Comparison of ENCODE assay signal across 8 cellular contexts in the genomic region with DNA sequence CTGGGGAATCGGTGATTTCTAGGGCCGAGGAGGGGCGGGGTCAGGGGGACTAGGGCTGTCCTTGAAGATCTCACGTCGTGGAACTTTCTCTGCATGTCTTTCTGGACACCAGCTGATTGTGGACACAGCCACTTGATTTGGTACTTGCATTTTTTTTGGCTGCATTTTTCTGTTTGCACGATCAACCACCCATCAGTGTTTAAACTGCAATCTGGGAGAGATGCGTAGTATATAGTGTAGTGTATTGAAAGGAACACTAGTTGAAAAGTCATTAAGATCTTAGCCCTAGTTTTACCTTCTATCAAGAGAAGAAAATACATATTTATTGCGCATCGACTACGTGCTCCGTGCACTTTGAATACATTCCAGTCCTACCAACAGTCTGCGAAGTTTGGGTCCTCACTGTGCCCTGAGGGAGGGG. TPM values are rescaled to one million over a fixed set of nuclear protein-coding genes. Genes with fewer than 3 reads are reported as not detected.
DNase-seq lines count a peak whose midpoint lies in the region; ATAC-seq and TF ChIP-seq lines count a peak whose summit lies in the region.

No MANE protein-coding gene starts in this region.

- H3K27ac ChIP-seq in SU-DHL-6 (ENCODE audit: low read depth, low read length), result peak overlapping the region; percentile 60
- peak overlapping the region; percentile 86 for H3K27ac ChIP-seq in trophoblast cell (ENCODE audit: low read depth, low read length)

- H3K36me3 ChIP-seq in SU-DHL-6 (ENCODE audit: low read length) (no peaks in the 10 kb centered on the region), trophoblast cell (ENCODE audit: control insufficient read depth in 1 of 2, insufficient read depth in 2 of 2, low read length in 2 of 2) (no peaks in the 10 kb centered on the region)

- peak overlapping the region; percentile 96 for H4K8ac ChIP-seq in trophoblast cell (ENCODE audit: low read depth, low read length)

- no peak for TF ChIP-seq CTCF in SU-DHL-6 (IDR thresholded peaks at IDR 0.05; ENCODE audit: insufficient read depth, low read length, poor library complexity, severe bottlenecking)
- TF ChIP-seq CTCF in epithelial cell of proximal tubule (conservative IDR thresholded peaks at IDR 0.05; ENCODE audit: low read depth, low read length), result no peak

- H4K12ac ChIP-seq in trophoblast cell (ENCODE audit: low read depth, low read length), result peak overlapping the region; percentile 60

- no peak overlapping the region for H2BK120ac ChIP-seq in trophoblast cell (ENCODE audit: insufficient read depth, low read length, poor library complexity)

- no peak overlapping the region for H3K14ac ChIP-seq in trophoblast cell (ENCODE audit: low read length)

- no peak overlapping the region for H3K23ac ChIP-seq in trophoblast cell (ENCODE audit: low read length)

- no peak overlapping the region for H3K4ac ChIP-seq in trophoblast cell (ENCODE audit: low read depth, low read length)

- peak; percentile 0 for ATAC-seq in GM21515 (IDR thresholded peaks at IDR 0.05; ENCODE audit: unreplicated experiment)
- ATAC-seq in HG03025 (IDR thresholded peaks at IDR 0.05; ENCODE audit: low FRiP score, unreplicated experiment), result no peak

- no CpG with 5 or more reads among the region's 12 CpGs for WGBS in trophoblast cell (ENCODE audit: extremely low coverage, insufficient coverage, insufficient read length)

- H4K20me1 ChIP-seq in SU-DHL-6 (ENCODE audit: low read depth, low read length), result 0 out of 2 replicates have a peak, but pooled peaks cover 5% of the 10 kb centered on the region

- no peak overlapping the region for H2BK12ac ChIP-seq in trophoblast cell (ENCODE audit: low read length)

- H3F3A ChIP-seq in SU-DHL-6 (ENCODE audit: insufficient read depth), result 0 out of 2 replicates have a peak, but pooled peaks cover 8% of the 10 kb centered on the region

- H3K9me2 ChIP-seq in SU-DHL-6 (replicated peaks; ENCODE audit: insufficient read depth, low read length), result no peaks in the 10 kb centered on the region

- no peak overlapping the region for H4K91ac ChIP-seq in trophoblast cell (ENCODE audit: low read depth, low read length)

- H2AFZ ChIP-seq in SU-DHL-6 (ENCODE audit: low read depth, low read length, severe bottlenecking) (peak overlapping the region; percentile 96), trophoblast cell (ENCODE audit: insufficient read depth, low read length, poor library complexity) (peak overlapping the region; percentile 98)

- peak overlapping the region; percentile 93 for H3K4me2 ChIP-seq in SU-DHL-6 (ENCODE audit: low read depth, low read length, poor library complexity, severe bottlenecking)
- peak overlapping the region; percentile 76 for H3K4me2 ChIP-seq in trophoblast cell (ENCODE audit: low read length)

- no peak overlapping the region for H2AK5ac ChIP-seq in trophoblast cell (ENCODE audit: low read length)

- no peak overlapping the region for H3K18ac ChIP-seq in trophoblast cell (ENCODE audit: low read length)

- DNase-seq in epithelial cell of proximal tubule (ENCODE audit: low read depth), result no peak
- DNase-seq in trophoblast cell, result no peak
- no peak for DNase-seq in GM03348 (ENCODE audit: low spot score)
- DNase-seq in COR-L47 (lab: John Stamatoyannopoulos, UW), result no peak
- no peak for DNase-seq in ecto neural progenitor cell (ENCODE audit: low spot score)

- no peak overlapping the region for H2BK5ac ChIP-seq in trophoblast cell (ENCODE audit: low read depth, low read length, poor library complexity)

- peaks cover 6% of the 10 kb centered on the region for H3K79me1 ChIP-seq in trophoblast cell (ENCODE audit: low read length)

- H3K9me3 ChIP-seq in SU-DHL-6 (ENCODE audit: insufficient read depth, low read length) (peaks cover 5% of the 10 kb centered on the region; the same call in 1 of the 2 replicates), trophoblast cell (ENCODE audit: insufficient read depth, low read depth, low read length) (no peaks in the 10 kb centered on the region)

- H3K4me1 ChIP-seq in trophoblast cell (ENCODE audit: control insufficient read depth in 1 of 2, insufficient read depth in 2 of 2, low read length in 2 of 2), result peaks cover 0 to 4% of the 10 kb centered on the region in 2 experiments

- H3K4me3 ChIP-seq in SU-DHL-6 (ENCODE audit: insufficient read depth, low read length, poor library complexity, severe bottlenecking) (peak overlapping the region; percentile 63), epithelial cell of proximal tubule (ENCODE audit: low read depth, low read length) (peak overlapping the region; percentile 64), trophoblast cell (ENCODE audit: low read depth, low read length) (peak overlapping the region; percentile 94)

- H3K27me3 ChIP-seq in SU-DHL-6 (ENCODE audit: low read length) (no peaks in the 10 kb centered on the region), trophoblast cell (ENCODE audit: insufficient read depth, low read length) (no peaks in the 10 kb centered on the region)

- peak overlapping the region; percentile 72 for H3K9ac ChIP-seq in SU-DHL-6 (ENCODE audit: low read length)
- H3K9ac ChIP-seq in trophoblast cell (ENCODE audit: low read length), result peak overlapping the region; percentile 71

- H3K79me2 ChIP-seq in SU-DHL-6 (ENCODE audit: insufficient read depth, low read length), result no peaks in the 10 kb centered on the region
- H3K79me2 ChIP-seq in trophoblast cell (ENCODE audit: control insufficient read depth, insufficient read depth, low read length, poor library complexity), result peaks cover 6% of the 10 kb centered on the region

RNA-seq across cellular contexts. Expression of a gene that starts 0.7 kb away (rescaled TPM):
- 9.3 and 23.5 TPM in 2 replicates for total RNA-seq in epithelial cell of proximal tubule
- 9.1 and 9.3 TPM in 2 replicates for polyA plus RNA-seq in trophoblast cell (2013)

RNA-seq across cellular contexts. Expression of a gene that starts 24.6 kb away (rescaled TPM):
- not detected in 2 replicates for total RNA-seq in epithelial cell of proximal tubule
- not detected in 2 replicates for polyA plus RNA-seq in trophoblast cell (2013)

RNA-seq across cellular contexts. Expression of a gene that starts 40.6 kb away (rescaled TPM):
- 2.0 and 8.1 TPM in 2 replicates for total RNA-seq in epithelial cell of proximal tubule
- polyA plus RNA-seq in trophoblast cell (2013), result 0.19 and 0.21 TPM in 2 replicates
